ENCODE assay signal across 11 cellular contexts in the genomic region with DNA sequence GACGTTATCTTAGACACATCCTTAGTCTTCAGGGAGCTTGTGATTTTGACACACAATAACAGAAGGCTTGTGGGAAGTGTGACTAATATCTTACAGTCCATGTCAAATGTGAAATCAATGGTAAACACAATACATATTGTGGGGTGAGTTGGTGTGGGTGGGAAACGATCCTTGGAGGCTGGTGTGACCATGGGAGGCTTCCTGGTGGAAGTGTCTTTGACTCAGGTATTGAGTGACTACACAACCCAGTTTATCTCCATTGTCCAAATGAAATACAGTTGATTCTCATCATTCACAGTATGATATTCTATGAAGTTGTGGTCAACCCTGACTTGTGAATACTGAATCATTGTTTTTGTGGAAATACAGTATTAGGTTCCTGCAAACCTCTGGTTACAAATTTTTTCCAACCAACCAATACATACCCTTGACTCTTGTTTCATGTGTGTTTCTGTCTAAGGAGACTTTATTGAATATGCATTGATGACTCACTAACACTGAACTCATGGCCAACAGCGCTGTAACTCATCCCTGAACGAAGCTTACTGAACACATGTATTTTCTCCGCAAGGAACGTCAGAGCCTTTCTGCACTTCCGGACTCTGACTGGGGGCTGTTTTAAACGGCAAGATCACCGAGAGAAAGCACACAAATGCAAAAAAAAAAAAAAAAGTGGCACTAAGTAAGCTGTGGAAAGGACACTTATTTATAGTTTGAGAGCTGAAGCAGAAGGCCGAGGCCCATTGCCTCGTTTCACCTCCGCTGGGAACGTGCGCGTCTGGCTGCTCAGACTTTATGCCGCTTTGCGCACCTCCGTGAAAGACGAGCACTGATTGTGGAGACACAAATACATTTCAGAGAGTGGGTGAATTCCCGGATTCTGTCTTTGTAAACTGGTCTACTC. TPM values are rescaled to one million over a fixed set of nuclear protein-coding genes. Genes with fewer than 3 reads are reported as not detected.
DNase-seq lines count a peak whose midpoint lies in the region; ATAC-seq, FAIRE-seq and TF ChIP-seq lines count a peak whose summit lies in the region.
"Had no signal": no experiment of that assay in that cellular context is flagged by ENCODE, and none has a peak within 500 bp of the region (broad histone marks: within the 10 kb centered on the region; RNA-seq: fewer than 3 reads in every experiment).

No MANE protein-coding gene starts in this region.

- ATAC-seq in pancreas, result peak; percentile 11 to 22 (median 16)

- peaks cover 4% of the 10 kb centered on the region for H3K27me3 Mint-ChIP-seq in brain
- no peaks in the 10 kb centered on the region for H3K27me3 Mint-ChIP-seq in CD4-positive, alpha-beta memory T cell

- H3K4me1 Mint-ChIP-seq in brain, result peaks cover 49% of the 10 kb centered on the region
- peaks cover 6 to 9% (median 8%) of the 10 kb centered on the region in 4 donors for H3K4me1 Mint-ChIP-seq in CD4-positive, alpha-beta memory T cell

- no peak for FAIRE-seq in pancreas (lab: Jason Lieb, UNC)

- peak; percentile 55 for DNase-seq in GM12865 (ENCODE audit: low read depth)
- peak; percentile 68 for DNase-seq in HS-5 (ENCODE audit: low read depth)
- peak in 2 of 6 donors; percentile 59 for DNase-seq in pancreas
- DNase-seq in CD4-positive, alpha-beta memory T cell, result no peak
- no peak for DNase-seq in NCI-H128 (lab: John Stamatoyannopoulos, UW; ENCODE audit: unreplicated experiment)
- no peak for DNase-seq in SK-N-DZ (ENCODE audit: low spot score)
- no peak for DNase-seq in posterior vena cava (ENCODE audit: low spot score)
- DNase-seq: amniotic stem cell had no signal

- H3K36me3 Mint-ChIP-seq in brain, result no peaks in the 10 kb centered on the region
- no peaks in the 10 kb centered on the region for H3K36me3 Mint-ChIP-seq in CD4-positive, alpha-beta memory T cell

- no peaks in the 10 kb centered on the region for H3K9me3 Mint-ChIP-seq in brain
- no peaks in the 10 kb centered on the region for H3K9me3 Mint-ChIP-seq in CD4-positive, alpha-beta memory T cell

- intact Hi-C loops in pancreas (cut with DNase I), result no loop called here
- intact Hi-C loops in CD4-positive, alpha-beta memory T cell (cut with micrococcal nuclease), result no loop called here
- intact Hi-C loops in posterior vena cava (cut with DNase I), result no loop called here

- 61% methylated on average over 20 of the region's 20 CpGs for WGBS in pancreas, 2 donors

- CTCF ChIA-PET in CD4-positive, alpha-beta memory T cell (lab: Charles Lee; ENCODE audit: partially characterized antibody), result no interaction called here

- peaks cover 53 to 71% (median 64%) of the 10 kb centered on the region in 3 donors for H3K4me1 ChIP-seq in pancreas
- peaks cover 7% of the 10 kb centered on the region for H3K4me1 ChIP-seq in CD4-positive, alpha-beta memory T cell (ENCODE audit: insufficient read depth, low read length)

- H3K27ac ChIP-seq in pancreas, result peak overlapping the region; percentile 71 to 94 (median 90)
- H3K27ac ChIP-seq in CD4-positive, alpha-beta memory T cell (ENCODE audit: low read depth, low read length), result no peak overlapping the region
- H3K27ac ChIP-seq: KMS-11, SJSA1 had no signal

- H3K27me3 ChIP-seq in pancreas, result no peaks in the 10 kb centered on the region
- H3K27me3 ChIP-seq in CD4-positive, alpha-beta memory T cell (ENCODE audit: insufficient read depth, low read length), result no peaks in the 10 kb centered on the region
- H3K27me3 ChIP-seq: SJSA1 had no signal

- H3K4me3 Mint-ChIP-seq in brain, result no peak overlapping the region
- no peak overlapping the region for H3K4me3 Mint-ChIP-seq in CD4-positive, alpha-beta memory T cell

- no peak for TF ChIP-seq CTCF in GM12865 (IDR thresholded peaks at IDR 0.05; ENCODE audit: insufficient read depth, low read depth, low read length, missing control alignments)
- TF ChIP-seq CTCF in brain (conservative IDR thresholded peaks at IDR 0.05), result no peak
- TF ChIP-seq CTCF in pancreas (IDR thresholded peaks at IDR 0.05), result no peak

- H3K27ac Mint-ChIP-seq in brain, result peak overlapping the region in 3 of 5 experiments; percentile 44 to 77 (median 74)
- H3K27ac Mint-ChIP-seq in CD4-positive, alpha-beta memory T cell, result no peak overlapping the region

- H3K36me3 ChIP-seq in pancreas, result no peaks in the 10 kb centered on the region
- no peaks in the 10 kb centered on the region for H3K36me3 ChIP-seq in CD4-positive, alpha-beta memory T cell (ENCODE audit: insufficient read depth, low read length)
- H3K36me3 ChIP-seq: SJSA1 had no signal

- POLR2A ChIA-PET in CD4-positive, alpha-beta memory T cell (lab: Charles Lee; ENCODE audit: partially characterized antibody), result no interaction called here

- H3K9me3 ChIP-seq in pancreas, result no peaks in the 10 kb centered on the region
- no peaks in the 10 kb centered on the region for H3K9me3 ChIP-seq in CD4-positive, alpha-beta memory T cell (ENCODE audit: control insufficient read depth in 1 of 2, low read length in 2 of 2)

- H3K4me3 ChIP-seq in GM12865 (ENCODE audit: low read depth, low read length), result no peak overlapping the region
- no peak overlapping the region for H3K4me3 ChIP-seq in pancreas
- H3K4me3 ChIP-seq in CD4-positive, alpha-beta memory T cell (ENCODE audit: low read length in 2 of 2), result no peak overlapping the region
- H3K4me3 ChIP-seq: SJSA1 had no signal

RNA-seq across cellular contexts. Expression of gene CLMN, which starts 58.9 kb away (rescaled TPM):
- polyA plus RNA-seq in brain (ENCODE audit: insufficient read depth, low read depth, low replicate concordance), result 10.7 TPM
- total RNA-seq in pancreas, result 10 to 100 TPM; 50.0 to 78.1 (median 68.2) TPM
- 10 to 100 TPM; 17.4 to 21.3 TPM for polyA plus RNA-seq in pancreas
- total RNA-seq in CD4-positive, alpha-beta memory T cell, result under 1 TPM; 0.22 to 0.70 TPM
- polyA plus RNA-seq in CD4-positive, alpha-beta memory T cell, result under 1 TPM in 1 of 2 donors, not detected in 1; 0.65 TPM
- 3.1 and 3.4 TPM in 2 replicates for polyA plus RNA-seq in SK-N-DZ (2014; cell fraction: cytosol; rRNA removed)
- 5.3 and 12.1 TPM in 2 replicates for polyA plus RNA-seq in SK-N-DZ (2014; cell fraction: nucleus; rRNA removed)
- total RNA-seq in posterior vena cava, result 10 to 100 TPM in 1 of 2 donors, 1 to 10 TPM in 1; 9.4 to 11.1 TPM

Comparison
In these comparisons a context has a peak if more than half of its experiments do, and no peak if none do; other contexts are left out.
1. DNase-seq: peak in GM12865 (single experiment) and HS-5 (single experiment); none in CD4-positive, alpha-beta memory T cell (0 of 5), NCI-H128 (single experiment), SK-N-DZ (single experiment) and posterior vena cava (single experiment).
2. H3K27ac Mint-ChIP-seq: peak in brain (3 of 5); none in CD4-positive, alpha-beta memory T cell (0 of 7).
3. RNA of gene CLMN, which starts 58.9 kb away (total RNA-seq): 50.0 to 78.1 TPM in pancreas and 9.4 to 11.1 TPM in posterior vena cava; 0.22 to 0.70 TPM in CD4-positive, alpha-beta memory T cell; every median in the first group is over 4 times any median in the second.